8 cellular contexts compared by ENCODE assay signal in the genomic region with DNA sequence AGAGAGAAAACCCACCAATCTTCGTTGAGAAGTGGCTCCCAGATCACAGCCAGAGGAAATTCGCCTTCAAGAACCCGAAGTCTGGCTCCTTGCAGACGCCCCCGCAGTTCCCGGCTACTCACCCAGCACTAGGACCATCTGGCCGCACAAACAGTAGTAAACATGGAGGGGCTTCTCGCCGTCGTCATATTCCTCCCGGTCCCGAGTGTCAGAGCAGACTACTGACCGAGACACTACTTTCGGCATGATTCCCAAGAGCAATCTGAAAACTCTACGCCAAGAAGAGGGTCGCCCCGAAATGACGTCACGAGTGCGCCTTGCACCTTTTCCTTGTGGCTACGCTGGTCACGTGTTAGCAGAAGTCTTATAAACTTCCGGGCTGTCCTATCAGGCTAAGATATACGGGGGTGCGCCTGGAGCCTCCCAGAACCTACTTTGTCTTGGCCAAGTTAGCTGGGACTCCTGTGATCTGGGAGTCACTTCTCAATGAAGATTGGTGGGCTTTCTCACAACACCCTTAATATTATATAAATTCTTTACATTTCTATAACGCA. TPM values are rescaled to one million over a fixed set of nuclear protein-coding genes. Genes with fewer than 3 reads are reported as not detected.
DNase-seq lines count a peak whose midpoint lies in the region; ATAC-seq and TF ChIP-seq lines count a peak whose summit lies in the region.

A gene (minus strand): TSS at position 300 of the 554 bp plus-strand sequence. CDS start 54 bp downstream, at position 246.

- TF ChIP-seq CTCF in right lobe of liver (IDR thresholded peaks at IDR 0.05): no peak

- 5% methylated on average over 13 of the region's 26 CpGs for WGBS in right lobe of liver (ENCODE audit: insufficient coverage, low coverage, low lambda C conversion rate, missing lambda C conversion rate)

- peak; percentile 96 for ATAC-seq in GM19397 (IDR thresholded peaks at IDR 0.05; ENCODE audit: unreplicated experiment)
- peak; percentile 84 to 99 (median 93) for ATAC-seq in right lobe of liver

- DNase-seq in C1 segment of cervical spinal cord (lab: John Stamatoyannopoulos, UW) (peak; percentile 8 to 75 (median 54)), HK-2 (ENCODE audit: unreplicated experiment) (peak; percentile 80), NCI-H82 treated with DMSO at 0.1 percent for 48 hours (lab: John Stamatoyannopoulos, UW; ENCODE audit: unreplicated experiment) (peak; percentile 87), right lobe of liver (peak; percentile 84 to 87 (median 85))
- DNase-seq in activated CD4-positive, alpha-beta T cell treated with anti-CD3 and anti-CD28 coated beads, Interleukin-2, amount 50 U/mL, for 48 hours: peak; percentile 85 to 90
- peak; percentile 87 for DNase-seq in stimulated activated CD4-positive, alpha-beta T cell treated with anti-CD3 and anti-CD28 coated beads, Interleukin-4, amount 100 ng/mL, for 24 hours

- H3K27ac ChIP-seq in duodenal mucosa (ENCODE audit: low read depth, low read length) (peak within 1 kb of the TSS; percentile 50), right lobe of liver (peak within 1 kb of the TSS in 2 of 3 donors; percentile 34 to 53)

- peak within 1 kb of the TSS; percentile 57 to 75 for H3K9ac ChIP-seq in duodenal mucosa (ENCODE audit: low read depth in 1 of 2, low read length in 2 of 2)

- H3K36me3 ChIP-seq in duodenal mucosa (ENCODE audit: control insufficient read depth in 1 of 2, insufficient read depth in 2 of 2, low read length in 2 of 2) (no peaks in the 10 kb centered on the region), right lobe of liver (no peaks in the 10 kb centered on the region)

- no peak for TF ChIP-seq POLR2A in right lobe of liver (IDR thresholded peaks at IDR 0.05)

- no peaks in the 10 kb centered on the region for H3K9me3 ChIP-seq in duodenal mucosa (ENCODE audit: control insufficient read depth in 1 of 2, low read length in 2 of 2)
- no peaks in the 10 kb centered on the region for H3K9me3 ChIP-seq in right lobe of liver

- peaks cover 0 to 3% of the 10 kb centered on the region in 2 donors for H3K4me1 ChIP-seq in duodenal mucosa (ENCODE audit: control insufficient read depth in 1 of 2, insufficient read depth in 2 of 2, low read length in 2 of 2)
- H3K4me1 ChIP-seq in right lobe of liver: no peaks in the 10 kb centered on the region

- intact Hi-C loops in right lobe of liver (cut with DNase I): no loop called here

- H3K4me3 ChIP-seq in duodenal mucosa (ENCODE audit: low read depth in 1 of 2, low read length in 2 of 2) (peak within 1 kb of the TSS; percentile 79), right lobe of liver (peak within 1 kb of the TSS; percentile 47 to 63 (median 60))

- H3K27me3 ChIP-seq in duodenal mucosa (ENCODE audit: control insufficient read depth in 1 of 2, insufficient read depth in 2 of 2, low read length in 2 of 2) (no peaks in the 10 kb centered on the region), right lobe of liver (no peaks in the 10 kb centered on the region)

RNA-seq across cellular contexts. Expression of the gene that starts here (rescaled TPM):
- total RNA-seq in right lobe of liver: 10 to 100 TPM in 2 of 6 experiments, 1 to 10 TPM in 4; 4.5 to 13.9 (median 7.1) TPM

Comparison
In these comparisons a context has a peak if more than half of its experiments do, and no peak if none do; other contexts are left out.
1. Peak in every context shown above with its lines: DNase-seq, ATAC-seq, H3K4me3 ChIP-seq and H3K27ac ChIP-seq.